In genomic region chr2:153163055-153163454, GRCh38 we compare ENCODE assay signal across 9 cellular contexts.
A peak's percentile ranks its signal among the peaks of the same experiment; 100 is the strongest.
DNase-seq lines count a peak whose midpoint lies in the region; FAIRE-seq and TF ChIP-seq lines count a peak whose summit lies in the region.
"Had no signal": no experiment of that assay in that cellular context is flagged by ENCODE, and none has a peak within 500 bp of the region (broad histone marks: within the 10 kb centered on the region; RNA-seq: fewer than 3 reads in every experiment).

No MANE protein-coding gene starts in this region.

- H3K27me3 ChIP-seq in Peyer's patch = no peaks in the 10 kb centered on the region

- H3K27ac ChIP-seq in Peyer's patch (no peak overlapping the region), coronary artery (no peak overlapping the region)
- H3K27ac ChIP-seq: HL-60 had no signal

- H3K4me3 ChIP-seq in Peyer's patch = no peak overlapping the region
- no peak overlapping the region for H3K4me3 ChIP-seq in coronary artery

- H3K36me3 ChIP-seq in Peyer's patch = no peaks in the 10 kb centered on the region

- FAIRE-seq in frontal cortex (lab: Jason Lieb, UNC) = no peak

- TF ChIP-seq CTCF in GM10266 (IDR thresholded peaks at IDR 0.05; ENCODE audit: control insufficient read depth, insufficient read depth, low read depth, missing control alignments) (peak; percentile 49), Peyer's patch (IDR thresholded peaks at IDR 0.05) (peak in 4 of 6 experiments; percentile 6 to 38 (median 34)), coronary artery (IDR thresholded peaks at IDR 0.05) (no peak)

- no peaks in the 10 kb centered on the region for H3K9me3 ChIP-seq in Peyer's patch

- DNase-seq in GM10266 (ENCODE audit: extremely low spot score) (peak; percentile 7), HT1080 (ENCODE audit: low read depth) (peak; percentile 23), Peyer's patch (no peak), iPS DF 19.7 (ENCODE audit: low read depth, low spot score) (peak; percentile 15), frontal cortex (ENCODE audit: low spot score in 2 of 2) (no peak), mesenteric fat pad (ENCODE audit: low spot score) (no peak), coronary artery (ENCODE audit: low spot score) (no peak)
- DNase-seq in stimulated activated naive CD4-positive, alpha-beta T cell (lab: John Stamatoyannopoulos, UW) = no peak

- no peak for TF ChIP-seq POLR2A in Peyer's patch (IDR thresholded peaks at IDR 0.05)

- H3K4me1 ChIP-seq in Peyer's patch = no peaks in the 10 kb centered on the region

Comparison
In these comparisons a context has a peak if more than half of its experiments do, and no peak if none do; other contexts are left out.
1. DNase-seq: peak in GM10266 (single experiment), HT1080 (single experiment) and iPS DF 19.7 (single experiment); none in Peyer's patch (0 of 3), frontal cortex (0 of 2), mesenteric fat pad (single experiment), coronary artery (single experiment) and stimulated activated naive CD4-positive, alpha-beta T cell (0 of 6).